ENCODE assay signal across 25 cellular contexts in the genomic region with DNA sequence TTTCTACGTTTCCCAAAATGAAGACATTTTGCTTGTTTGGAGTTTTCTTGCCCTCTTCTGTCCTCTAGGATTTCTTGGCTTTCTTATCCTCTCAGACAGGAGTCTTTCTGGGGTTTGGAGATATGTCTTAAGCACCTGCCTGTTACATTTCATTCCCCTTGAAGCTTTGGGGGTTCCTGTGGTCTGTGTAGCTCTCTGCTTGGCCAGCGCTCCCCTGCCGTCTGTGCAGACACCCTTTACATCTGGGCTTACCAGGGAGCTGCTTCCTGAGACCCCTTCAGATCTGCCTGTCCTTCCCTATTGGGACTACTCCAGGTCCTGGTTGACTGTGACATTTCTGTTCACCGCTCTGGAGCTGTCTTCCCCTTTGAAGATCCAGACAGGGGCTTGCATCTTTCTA.
"Had no signal": no experiment of that assay in that cellular context is flagged by ENCODE, and none has a peak within 500 bp of the region (broad histone marks: within the 10 kb centered on the region; RNA-seq: fewer than 3 reads in every experiment).

No MANE protein-coding gene starts in this region.

- H3K9me3 Mint-ChIP-seq: natural killer cell; nephron; neural progenitor cell; stimulated activated effector memory CD8-positive, alpha-beta T cell treated with anti-CD3 and anti-CD28 coated beads, Interleukin-12 subunit alpha, Interleukin-12 subunit beta, amount 100 ng/mL, for 72 hours; stimulated activated naive B cell treated with anti-CD40 and anti-IgM and Interleukin-4, amounts not matched to agents 10 μg/mL and 1 μg/mL and 100 μg/mL, for 72 hours; stimulated activated naive CD8-positive, alpha-beta T cell treated with anti-CD3 and anti-CD28 coated beads, Interleukin-15, Interleukin-2, amounts not matched to agents 100 ng/mL and 50 ng/mL, for 24 hours had no signal

- H3K4me1 ChIP-seq: pancreas, psoas muscle, right lobe of liver, sigmoid colon, upper lobe of left lung, vagina had no signal

- H3K4me2 ChIP-seq: neural progenitor cell had no signal

- H3K4me3 Mint-ChIP-seq: naive thymus-derived CD4-positive, alpha-beta T cell; natural killer cell; nephron; neural progenitor cell; stimulated activated effector memory CD8-positive, alpha-beta T cell treated with anti-CD3 and anti-CD28 coated beads, Interleukin-12 subunit alpha, Interleukin-12 subunit beta, amount 100 ng/mL, for 72 hours; stimulated activated naive B cell treated with anti-CD40 and anti-IgM and Interleukin-4, amounts not matched to agents 10 μg/mL and 1 μg/mL and 100 μg/mL, for 72 hours; stimulated activated naive CD8-positive, alpha-beta T cell treated with anti-CD3 and anti-CD28 coated beads, Interleukin-15, Interleukin-2, amounts not matched to agents 100 ng/mL and 50 ng/mL, for 24 hours had no signal

- H3K36me3 ChIP-seq: neural progenitor cell, neutrophil, pancreas, right lobe of liver, sigmoid colon, stomach, thoracic aorta, thyroid gland, tibial nerve, upper lobe of left lung, vagina had no signal

- H3K9ac ChIP-seq: neural progenitor cell had no signal

- H3K4me3 ChIP-seq: neural progenitor cell, pancreas, psoas muscle, right lobe of liver, sigmoid colon, stomach, thoracic aorta, thyroid gland, tibial nerve, upper lobe of left lung, vagina had no signal

- DNase-seq: naive thymus-derived CD4-positive, alpha-beta T cell; natural killer cell; pancreas; right lobe of liver; sigmoid colon; small intestine; stimulated activated CD4-positive, alpha-beta T cell treated with anti-CD3 and anti-CD28 coated beads, Interleukin-15, amount 100 ng/mL, for 24 hours; stimulated activated CD4-positive, alpha-beta T cell treated with anti-CD3 and anti-CD28 coated beads, Interleukin-2, amount 100 ng/mL, for 24 hours; stimulated activated CD4-positive, alpha-beta T cell treated with anti-CD3 and anti-CD28 coated beads, Interleukin-2, amount 100 ng/mL, for 48 hours; stimulated activated CD4-positive, alpha-beta T cell treated with anti-CD3 and anti-CD28 coated beads, Interleukin-4, amount 100 ng/mL, for 24 hours; stimulated activated naive B cell treated with anti-CD40 and anti-IgM and Interleukin-4, amounts not matched to agents 10 μg/mL and 1 μg/mL and 100 μg/mL, for 72 hours; stimulated activated naive CD4-positive, alpha-beta T cell treated with Interleukin-2 at 50 U/mL for 16 hours; stomach had no signal

- H3K36me3 Mint-ChIP-seq: naive thymus-derived CD4-positive, alpha-beta T cell; natural killer cell; neural progenitor cell; stimulated activated effector memory CD8-positive, alpha-beta T cell treated with anti-CD3 and anti-CD28 coated beads, Interleukin-12 subunit alpha, Interleukin-12 subunit beta, amount 100 ng/mL, for 72 hours; stimulated activated naive B cell treated with anti-CD40 and anti-IgM and Interleukin-4, amounts not matched to agents 10 μg/mL and 1 μg/mL and 100 μg/mL, for 72 hours had no signal

- H3K27ac ChIP-seq: neural progenitor cell, neutrophil, pancreas, psoas muscle, right lobe of liver, sigmoid colon, stomach, thoracic aorta, thyroid gland, upper lobe of left lung, vagina had no signal

- H3K4me1 Mint-ChIP-seq: nephron; neural progenitor cell; stimulated activated naive B cell treated with anti-CD40 and anti-IgM and Interleukin-4, amounts not matched to agents 10 μg/mL and 1 μg/mL and 100 μg/mL, for 72 hours had no signal

- H3K9me3 ChIP-seq: neutrophil, pancreas, psoas muscle, right lobe of liver, sigmoid colon, stomach, thoracic aorta, thyroid gland, tibial nerve, upper lobe of left lung, vagina had no signal

- H2AFZ ChIP-seq: neural progenitor cell had no signal

- H3K27me3 ChIP-seq: neural progenitor cell, right lobe of liver, thyroid gland, tibial nerve, upper lobe of left lung, vagina had no signal

- H3K27ac Mint-ChIP-seq: naive thymus-derived CD4-positive, alpha-beta T cell; natural killer cell; nephron; progenitor cell of endocrine pancreas; stimulated activated effector memory CD8-positive, alpha-beta T cell treated with anti-CD3 and anti-CD28 coated beads, Interleukin-12 subunit alpha, Interleukin-12 subunit beta, amount 100 ng/mL, for 72 hours; stimulated activated naive B cell treated with anti-CD40 and anti-IgM and Interleukin-4, amounts not matched to agents 10 μg/mL and 1 μg/mL and 100 μg/mL, for 72 hours; stimulated activated naive CD8-positive, alpha-beta T cell treated with anti-CD3 and anti-CD28 coated beads, Interleukin-15, Interleukin-2, amounts not matched to agents 100 ng/mL and 50 ng/mL, for 24 hours had no signal
